Comparison of ENCODE assay signal across 9 cellular contexts in the genomic region with DNA sequence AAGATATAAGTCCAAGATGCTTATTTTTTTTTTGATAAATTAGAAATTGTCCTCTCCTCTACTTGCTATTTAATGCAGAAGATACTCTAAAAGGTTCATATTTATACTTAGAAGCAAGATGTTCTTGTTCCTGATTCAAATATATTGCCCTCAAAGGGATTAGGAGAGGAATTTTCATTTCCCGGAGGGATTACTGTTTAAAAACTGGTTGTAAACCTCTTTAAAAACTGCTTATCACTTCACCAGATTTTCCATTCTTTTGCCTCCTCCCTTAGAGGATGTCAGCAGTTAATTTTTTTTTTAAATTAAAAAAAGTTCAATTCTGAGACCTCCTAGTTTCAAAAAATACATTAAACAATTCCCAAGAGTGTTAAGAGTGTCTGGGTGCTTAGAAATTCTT. TPM values are rescaled to one million over a fixed set of nuclear protein-coding genes. Genes with fewer than 3 reads are reported as not detected.
DNase-seq lines count a peak whose midpoint lies in the region; ATAC-seq and TF ChIP-seq lines count a peak whose summit lies in the region.
"Had no signal": no experiment of that assay in that cellular context is flagged by ENCODE, and none has a peak within 500 bp of the region (broad histone marks: within the 10 kb centered on the region; RNA-seq: fewer than 3 reads in every experiment).

No MANE protein-coding gene starts in this region.

- H3K4me3 Mint-ChIP-seq in activated naive CD4-positive, alpha-beta T cell treated with anti-CD3 and anti-CD28 coated beads, Interleukin-2, amount 10 ng/mL, durations not matched to agents 7 days and 5 days: peak overlapping the region; percentile 81
- H3K4me3 Mint-ChIP-seq in activated T-helper 17 cell treated with anti-CD3 and anti-CD28 coated beads, Interleukin-2, amount 50 U/mL, for 72 hours: peak overlapping the region; percentile 88

- no peaks in the 10 kb centered on the region for H3K9me3 Mint-ChIP-seq in activated naive CD4-positive, alpha-beta T cell treated with anti-CD3 and anti-CD28 coated beads, Interleukin-2, amount 10 ng/mL, durations not matched to agents 7 days and 5 days
- H3K9me3 Mint-ChIP-seq in activated T-helper 17 cell treated with anti-CD3 and anti-CD28 coated beads, Interleukin-2, amount 50 U/mL, for 72 hours: no peaks in the 10 kb centered on the region

- H3K27me3 ChIP-seq in right lobe of liver (no peaks in the 10 kb centered on the region), upper lobe of left lung (no peaks in the 10 kb centered on the region)

- TF ChIP-seq CTCF in right lobe of liver (IDR thresholded peaks at IDR 0.05): no peak
- TF ChIP-seq CTCF in upper lobe of left lung (IDR thresholded peaks at IDR 0.05): no peak

- H3K36me3 Mint-ChIP-seq in activated naive CD4-positive, alpha-beta T cell treated with anti-CD3 and anti-CD28 coated beads, Interleukin-2, amount 10 ng/mL, durations not matched to agents 7 days and 5 days: peaks cover 30% of the 10 kb centered on the region
- H3K36me3 Mint-ChIP-seq in activated T-helper 17 cell treated with anti-CD3 and anti-CD28 coated beads, Interleukin-2, amount 50 U/mL, for 72 hours (ENCODE audit: low read depth): peaks cover 44% of the 10 kb centered on the region

- H3K9me3 ChIP-seq in right lobe of liver (no peaks in the 10 kb centered on the region), upper lobe of left lung (no peaks in the 10 kb centered on the region)

- 33% methylated on average over 1 of the region's 1 CpG for WGBS in right lobe of liver (ENCODE audit: insufficient coverage, low coverage, low lambda C conversion rate, missing lambda C conversion rate)
- WGBS in upper lobe of left lung, 2 donors: 57 to 59% methylated on average over 1 of the region's 1 CpG

- H3K36me3 ChIP-seq in right lobe of liver (peaks cover 0 to 4% (median 0%) of the 10 kb centered on the region in 4 donors), upper lobe of left lung (no peaks in the 10 kb centered on the region)

- H3K4me1 Mint-ChIP-seq in activated naive CD4-positive, alpha-beta T cell treated with anti-CD3 and anti-CD28 coated beads, Interleukin-2, amount 10 ng/mL, durations not matched to agents 7 days and 5 days: peaks cover 70% of the 10 kb centered on the region
- H3K4me1 Mint-ChIP-seq in activated T-helper 17 cell treated with anti-CD3 and anti-CD28 coated beads, Interleukin-2, amount 50 U/mL, for 72 hours: peaks cover 38% of the 10 kb centered on the region

- CTCF ChIA-PET in activated naive CD4-positive, alpha-beta T cell treated with anti-CD3 and anti-CD28 coated beads, Interleukin-2, amount 10 ng/mL, durations not matched to agents 7 days and 5 days (lab: Charles Lee): interaction anchor here (0.7 to 2.3 kb wide), 7 partner anchors 11 to 88 kb away, joined by 3 to 10 read pairs (median 4); no protein-coding TSS in a partner anchor

- no peak for DNase-seq in activated naive CD4-positive, alpha-beta T cell treated with anti-CD3 and anti-CD28 coated beads, Interleukin-2, amount 10 ng/mL, durations not matched to agents 7 days and 5 days
- no peak for DNase-seq in activated naive CD4-positive, alpha-beta T cell treated with Interleukin-2 at 50 U/mL for 16 hours
- DNase-seq in right lobe of liver: no peak
- no peak for DNase-seq in upper lobe of left lung
- DNase-seq in GOT3 (lab: John Stamatoyannopoulos, UW): no peak
- no peak for DNase-seq in hippocampal formation (lab: John Stamatoyannopoulos, UW)
- DNase-seq: stimulated activated CD4-positive, alpha-beta T cell treated with anti-CD3 and anti-CD28 coated beads, Interleukin-12 subunit alpha, Interleukin-12 subunit beta, amount 100 ng/mL, for 4 hours had no signal

- H3K4me3 ChIP-seq in right lobe of liver (peak overlapping the region; percentile 34 to 87 (median 44)), upper lobe of left lung (peak overlapping the region in 3 of 4 donors; percentile 73 to 93 (median 79))

- no peaks in the 10 kb centered on the region for H3K27me3 Mint-ChIP-seq in activated naive CD4-positive, alpha-beta T cell treated with anti-CD3 and anti-CD28 coated beads, Interleukin-2, amount 10 ng/mL, durations not matched to agents 7 days and 5 days
- no peaks in the 10 kb centered on the region for H3K27me3 Mint-ChIP-seq in activated T-helper 17 cell treated with anti-CD3 and anti-CD28 coated beads, Interleukin-2, amount 50 U/mL, for 72 hours

- H3K27ac ChIP-seq in right lobe of liver: peak overlapping the region; percentile 57 to 72 (median 69)
- H3K27ac ChIP-seq in upper lobe of left lung: peak overlapping the region in 2 of 4 donors; percentile 95 to 96

- H3K27ac Mint-ChIP-seq in activated naive CD4-positive, alpha-beta T cell treated with anti-CD3 and anti-CD28 coated beads, Interleukin-2, amount 10 ng/mL, durations not matched to agents 7 days and 5 days: peak overlapping the region; percentile 83
- peak overlapping the region; percentile 80 for H3K27ac Mint-ChIP-seq in activated T-helper 17 cell treated with anti-CD3 and anti-CD28 coated beads, Interleukin-2, amount 50 U/mL, for 72 hours

- H3K4me1 ChIP-seq in right lobe of liver (peaks cover 0 to 31% (median 4%) of the 10 kb centered on the region in 4 donors), upper lobe of left lung (peaks cover 21 to 47% (median 29%) of the 10 kb centered on the region in 4 donors)

- intact Hi-C loops in right lobe of liver (cut with DNase I): no loop called here

- TF ChIP-seq POLR2A in right lobe of liver (IDR thresholded peaks at IDR 0.05) (no peak), upper lobe of left lung (IDR thresholded peaks at IDR 0.05) (no peak)

- ATAC-seq in activated T-helper 17 cell treated with anti-CD3 and anti-CD28 coated beads, Interleukin-2, amount 50 U/mL, for 72 hours (replicated peaks): no peak
- ATAC-seq in right lobe of liver (no peak), upper lobe of left lung (ENCODE audit: low FRiP score in 2 of 2) (no peak), GM18502 (IDR thresholded peaks at IDR 0.05; ENCODE audit: poor library complexity, unreplicated experiment) (no peak)

- TF ChIP-seq EP300 in upper lobe of left lung (IDR thresholded peaks at IDR 0.05): no peak

RNA-seq across cellular contexts. Expression of gene TENT4B, which starts 2.8 kb away (rescaled TPM):
- 10 to 100 TPM; 16.3 to 31.5 TPM for total RNA-seq in activated T-helper 17 cell treated with anti-CD3 and anti-CD28 coated beads, Interleukin-2, amount 50 U/mL, for 72 hours
- total RNA-seq in right lobe of liver (10 to 100 TPM in 1 of 6 experiments, 1 to 10 TPM in 5; 7.2 to 13.2 (median 9.3) TPM), upper lobe of left lung (10 to 100 TPM in 3 of 6 donors, 1 to 10 TPM in 3; 7.2 to 19.2 (median 10.6) TPM)
